Comparison of ENCODE assay signal across 8 cellular contexts in genomic region chr14:76904100-76904739, GRCh38.
DNase-seq lines count a peak whose midpoint lies in the region; ATAC-seq and TF ChIP-seq lines count a peak whose summit lies in the region.

No MANE protein-coding gene starts in this region.

- H4K8ac ChIP-seq in mesendoderm (ENCODE audit: low read depth, low read length), result no peak overlapping the region

- DNase-seq in HFFc6 (peak; percentile 94), body of pancreas (peak in 2 of 4 donors; percentile 31 to 58), left lung (no peak), thyroid gland (peak; percentile 46 to 57), NCI-H446 (lab: John Stamatoyannopoulos, UW) (no peak), mesendoderm (no peak), NCI-H510A treated with DMSO at 0.1 percent for 48 hours (lab: John Stamatoyannopoulos, UW) (no peak)
- no peak for DNase-seq in stimulated activated CD4-positive, alpha-beta T cell treated with anti-CD3 and anti-CD28 coated beads, Interleukin-1b, Interleukin-23, amount 100 ng/mL, for 48 hours

- H3K4ac ChIP-seq in mesendoderm (ENCODE audit: low read depth, low read length), result no peak overlapping the region

- intact Hi-C loops in body of pancreas (cut with DNase I) (no loop called here), left lung (cut with DNase I) (no loop called here), thyroid gland (cut with DNase I) (no loop called here)

- no peak overlapping the region for H3K56ac ChIP-seq in mesendoderm (ENCODE audit: low read length)

- peaks cover 2% of the 10 kb centered on the region; the same call in 1 of the 2 replicates for H3K27me3 Mint-ChIP-seq in HFFc6 (ENCODE audit: insufficient read depth)

- no peak overlapping the region for H3K9ac ChIP-seq in mesendoderm (ENCODE audit: low read length)

- H3K18ac ChIP-seq in mesendoderm (ENCODE audit: low read length), result no peak overlapping the region

- no peaks in the 10 kb centered on the region for H3K79me1 ChIP-seq in mesendoderm (ENCODE audit: low read length)

- no peak for TF ChIP-seq POLR2A in body of pancreas (IDR thresholded peaks at IDR 0.05)
- TF ChIP-seq POLR2A in thyroid gland (IDR thresholded peaks at IDR 0.05), result no peak

- H4K5ac ChIP-seq in mesendoderm (ENCODE audit: low read length), result no peak overlapping the region

- H3K4me3 Mint-ChIP-seq in HFFc6, result peak overlapping the region; percentile 81

- no peak overlapping the region for H2BK5ac ChIP-seq in mesendoderm (ENCODE audit: low read length)

- H3K9me3 Mint-ChIP-seq in HFFc6, result no peaks in the 10 kb centered on the region

- no peaks in the 10 kb centered on the region for H3K79me2 ChIP-seq in mesendoderm (ENCODE audit: control insufficient read depth, insufficient read depth, low read length)

- no peak overlapping the region for H3K23ac ChIP-seq in mesendoderm (ENCODE audit: low read length)

- H3K4me3 ChIP-seq in body of pancreas (no peak overlapping the region), left lung (no peak overlapping the region), thyroid gland (replicated peaks in 1 of 3) (no peak overlapping the region), mesendoderm (ENCODE audit: low read length) (no peak overlapping the region)

- no peak overlapping the region for H2BK15ac ChIP-seq in mesendoderm (replicated peaks; ENCODE audit: low read depth)

- H3K4me1 ChIP-seq in body of pancreas (peaks cover 2% of the 10 kb centered on the region), left lung (peaks cover 13 to 31% of the 10 kb centered on the region in 2 donors), thyroid gland (peaks cover 13 to 38% of the 10 kb centered on the region in 2 donors), mesendoderm (ENCODE audit: control insufficient read depth, low read depth, low read length) (no peaks in the 10 kb centered on the region)

- H2AK5ac ChIP-seq in mesendoderm (ENCODE audit: low read length), result no peak overlapping the region

- H3K36me3 ChIP-seq in body of pancreas (replicated peaks in 1 of 2; ENCODE audit: insufficient read depth in 1 of 2, low read depth in 2 of 2), result no peaks in the 10 kb centered on the region
- H3K36me3 ChIP-seq in left lung, result no peaks in the 10 kb centered on the region
- no peaks in the 10 kb centered on the region for H3K36me3 ChIP-seq in thyroid gland
- no peaks in the 10 kb centered on the region for H3K36me3 ChIP-seq in mesendoderm (ENCODE audit: control insufficient read depth, insufficient read depth, low read length)

- peak overlapping the region; percentile 98 for H3K27ac Mint-ChIP-seq in HFFc6

- TF ChIP-seq CTCF in HFFc6 (IDR thresholded peaks at IDR 0.05) (no peak), body of pancreas (IDR thresholded peaks at IDR 0.05) (no peak), left lung (IDR thresholded peaks at IDR 0.05) (no peak), thyroid gland (IDR thresholded peaks at IDR 0.05) (no peak)

- no peak overlapping the region for H3K4me2 ChIP-seq in mesendoderm (ENCODE audit: low read length)

- peak overlapping the region in 2 of 4 donors; percentile 17 to 49 for H3K27ac ChIP-seq in body of pancreas
- H3K27ac ChIP-seq in left lung, result peak overlapping the region; percentile 1 to 64
- H3K27ac ChIP-seq in thyroid gland, result peak overlapping the region; percentile 30 to 78 (median 63)
- no peak overlapping the region for H3K27ac ChIP-seq in mesendoderm (ENCODE audit: low read depth, low read length)

- peaks cover 8% of the 10 kb centered on the region; the same call in 1 of the 2 replicates for H3K36me3 Mint-ChIP-seq in HFFc6 (ENCODE audit: low read depth)

- peaks cover 54% of the 10 kb centered on the region for H3K4me1 Mint-ChIP-seq in HFFc6 (ENCODE audit: low read depth)

- H3K27me3 ChIP-seq in body of pancreas, result no peaks in the 10 kb centered on the region
- no peaks in the 10 kb centered on the region for H3K27me3 ChIP-seq in left lung
- H3K27me3 ChIP-seq in thyroid gland, result no peaks in the 10 kb centered on the region
- H3K27me3 ChIP-seq in mesendoderm (ENCODE audit: insufficient read depth, low read length, poor library complexity), result no peaks in the 10 kb centered on the region

- 82 to 83% methylated on average over 17 to 19 of the region's 19 CpGs for WGBS in body of pancreas, 2 donors
- 64 to 78% methylated on average over 16 to 19 of the region's 19 CpGs for WGBS in thyroid gland, 2 donors
- no CpG with 5 or more reads among the region's 19 CpGs for WGBS in mesendoderm (ENCODE audit: extremely low coverage, insufficient coverage, low lambda C conversion rate)

- ATAC-seq in body of pancreas (peak; percentile 58), left lung (peak; percentile 49)

- no peaks in the 10 kb centered on the region for H3K9me3 ChIP-seq in body of pancreas
- no peaks in the 10 kb centered on the region for H3K9me3 ChIP-seq in left lung
- no peaks in the 10 kb centered on the region for H3K9me3 ChIP-seq in thyroid gland

- no peak overlapping the region for H2BK120ac ChIP-seq in mesendoderm (ENCODE audit: low read depth, low read length)

Comparison
In these comparisons a context has a peak if more than half of its experiments do, and no peak if none do; other contexts are left out.
1. DNase-seq: peak in HFFc6 (single experiment) and thyroid gland (2 of 2); none in left lung (0 of 2), stimulated activated CD4-positive, alpha-beta T cell treated with anti-CD3 and anti-CD28 coated beads, Interleukin-1b, Interleukin-23, amount 100 ng/mL, for 48 hours (single experiment), NCI-H446 (0 of 2), mesendoderm (single experiment) and NCI-H510A treated with DMSO at 0.1 percent for 48 hours (single experiment).